Comparison of ENCODE assay signal across 1 cellular context in genomic region chrX:45783002-45783401, GRCh38.
TF ChIP-seq lines count a peak whose summit lies in the region.

No MANE protein-coding gene starts in this region.

TF ChIP-seq in GM23338, 12 proteins besides CTCF, POLR2A, EP300 and RAD21 (continued from another document):
- TF ChIP-seq EZH2 (IDR thresholded peaks at IDR 0.05; ENCODE audit: low read depth, unreplicated experiment) = no peak
- TF ChIP-seq, protein P1, sequence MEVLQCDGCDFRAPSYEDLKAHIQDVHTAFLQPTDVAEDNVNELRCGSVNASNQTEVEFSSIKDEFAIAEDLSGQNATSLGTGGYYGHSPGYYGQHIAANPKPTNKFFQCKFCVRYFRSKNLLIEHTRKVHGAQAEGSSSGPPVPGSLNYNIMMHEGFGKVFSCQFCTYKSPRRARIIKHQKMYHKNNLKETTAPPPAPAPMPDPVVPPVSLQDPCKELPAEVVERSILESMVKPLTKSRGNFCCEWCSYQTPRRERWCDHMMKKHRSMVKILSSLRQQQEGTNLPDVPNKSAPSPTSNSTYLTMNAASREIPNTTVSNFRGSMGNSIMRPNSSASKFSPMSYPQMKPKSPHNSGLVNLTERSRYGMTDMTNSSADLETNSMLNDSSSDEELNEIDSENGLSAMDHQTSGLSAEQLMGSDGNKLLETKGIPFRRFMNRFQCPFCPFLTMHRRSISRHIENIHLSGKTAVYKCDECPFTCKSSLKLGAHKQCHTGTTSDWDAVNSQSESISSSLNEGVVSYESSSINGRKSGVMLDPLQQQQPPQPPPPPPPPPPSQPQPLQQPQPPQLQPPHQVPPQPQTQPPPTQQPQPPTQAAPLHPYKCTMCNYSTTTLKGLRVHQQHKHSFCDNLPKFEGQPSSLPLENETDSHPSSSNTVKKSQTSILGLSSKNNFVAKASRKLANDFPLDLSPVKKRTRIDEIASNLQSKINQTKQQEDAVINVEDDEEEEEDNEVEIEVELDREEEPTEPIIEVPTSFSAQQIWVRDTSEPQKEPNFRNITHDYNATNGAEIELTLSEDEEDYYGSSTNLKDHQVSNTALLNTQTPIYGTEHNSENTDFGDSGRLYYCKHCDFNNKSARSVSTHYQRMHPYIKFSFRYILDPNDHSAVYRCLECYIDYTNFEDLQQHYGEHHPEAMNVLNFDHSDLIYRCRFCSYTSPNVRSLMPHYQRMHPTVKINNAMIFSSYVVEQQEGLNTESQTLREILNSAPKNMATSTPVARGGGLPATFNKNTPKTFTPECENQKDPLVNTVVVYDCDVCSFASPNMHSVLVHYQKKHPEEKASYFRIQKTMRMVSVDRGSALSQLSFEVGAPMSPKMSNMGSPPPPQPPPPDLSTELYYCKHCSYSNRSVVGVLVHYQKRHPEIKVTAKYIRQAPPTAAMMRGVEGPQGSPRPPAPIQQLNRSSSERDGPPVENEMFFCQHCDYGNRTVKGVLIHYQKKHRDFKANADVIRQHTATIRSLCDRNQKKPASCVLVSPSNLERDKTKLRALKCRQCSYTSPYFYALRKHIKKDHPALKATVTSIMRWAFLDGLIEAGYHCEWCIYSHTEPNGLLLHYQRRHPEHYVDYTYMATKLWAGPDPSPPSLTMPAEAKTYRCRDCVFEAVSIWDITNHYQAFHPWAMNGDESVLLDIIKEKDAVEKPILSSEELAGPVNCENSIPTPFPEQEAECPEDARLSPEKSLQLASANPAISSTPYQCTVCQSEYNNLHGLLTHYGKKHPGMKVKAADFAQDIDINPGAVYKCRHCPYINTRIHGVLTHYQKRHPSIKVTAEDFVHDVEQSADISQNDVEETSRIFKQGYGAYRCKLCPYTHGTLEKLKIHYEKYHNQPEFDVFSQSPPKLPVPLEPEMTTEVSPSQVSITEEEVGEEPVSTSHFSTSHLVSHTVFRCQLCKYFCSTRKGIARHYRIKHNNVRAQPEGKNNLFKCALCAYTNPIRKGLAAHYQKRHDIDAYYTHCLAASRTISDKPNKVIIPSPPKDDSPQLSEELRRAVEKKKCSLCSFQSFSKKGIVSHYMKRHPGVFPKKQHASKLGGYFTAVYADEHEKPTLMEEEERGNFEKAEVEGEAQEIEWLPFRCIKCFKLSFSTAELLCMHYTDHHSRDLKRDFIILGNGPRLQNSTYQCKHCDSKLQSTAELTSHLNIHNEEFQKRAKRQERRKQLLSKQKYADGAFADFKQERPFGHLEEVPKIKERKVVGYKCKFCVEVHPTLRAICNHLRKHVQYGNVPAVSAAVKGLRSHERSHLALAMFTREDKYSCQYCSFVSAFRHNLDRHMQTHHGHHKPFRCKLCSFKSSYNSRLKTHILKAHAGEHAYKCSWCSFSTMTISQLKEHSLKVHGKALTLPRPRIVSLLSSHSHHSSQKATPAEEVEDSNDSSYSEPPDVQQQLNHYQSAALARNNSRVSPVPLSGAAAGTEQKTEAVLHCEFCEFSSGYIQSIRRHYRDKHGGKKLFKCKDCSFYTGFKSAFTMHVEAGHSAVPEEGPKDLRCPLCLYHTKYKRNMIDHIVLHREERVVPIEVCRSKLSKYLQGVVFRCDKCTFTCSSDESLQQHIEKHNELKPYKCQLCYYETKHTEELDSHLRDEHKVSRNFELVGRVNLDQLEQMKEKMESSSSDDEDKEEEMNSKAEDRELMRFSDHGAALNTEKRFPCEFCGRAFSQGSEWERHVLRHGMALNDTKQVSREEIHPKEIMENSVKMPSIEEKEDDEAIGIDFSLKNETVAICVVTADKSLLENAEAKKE (CRISPR knock-in tag; IDR thresholded peaks at IDR 0.05) = no peak
